34 cellular contexts compared by ENCODE assay signal in genomic region chr1:68586766-68587165, GRCh38.
"Had no signal": no experiment of that assay in that cellular context is flagged by ENCODE, and none has a peak within 500 bp of the region (broad histone marks: within the 10 kb centered on the region; RNA-seq: fewer than 3 reads in every experiment).

No MANE protein-coding gene starts in this region.

- H3K4me3 ChIP-seq: MG63 had no signal

- H3K36me3 ChIP-seq: MG63 had no signal

- H3K27me3 ChIP-seq: MG63 had no signal

- H3K9me3 ChIP-seq: MG63 had no signal

- H3K27ac ChIP-seq: KMS-11 had no signal

- DNase-seq: Karpas-422, Kasumi-1, MG63, MM.1S, MV-4-11, NCI-H1048, NCI-H1092, NCI-H1092 treated with DMSO at 0.1 percent for 48 hours, NCI-H1105, NCI-H1105 treated with DMSO at 0.1 percent for 48 hours, NCI-H1417, NCI-H1417 treated with DMSO at 0.1 percent for 48 hours, NCI-H1436, NCI-H1436 treated with DMSO at 0.1 percent for 48 hours, NCI-H146, NCI-H1694, NCI-H1694 treated with DMSO at 0.1 percent for 48 hours, NCI-H187, NCI-H187 treated with DMSO at 0.1 percent for 48 hours, NCI-H1930, NCI-H2029, NCI-H2029 treated with DMSO at 0.1 percent for 48 hours, NCI-H2081, NCI-H2081 treated with DMSO at 0.1 percent for 48 hours, NCI-H2107, NCI-H2171, NCI-H2171 treated with DMSO at 0.1 percent for 48 hours, NCI-H2227 treated with DMSO at 0.1 percent for 48 hours, NCI-H226, NCI-H345, NCI-H446, NCI-H446 treated with DMSO at 0.1 percent for 48 hours, NCI-H510A had no signal
